In the genomic region with DNA sequence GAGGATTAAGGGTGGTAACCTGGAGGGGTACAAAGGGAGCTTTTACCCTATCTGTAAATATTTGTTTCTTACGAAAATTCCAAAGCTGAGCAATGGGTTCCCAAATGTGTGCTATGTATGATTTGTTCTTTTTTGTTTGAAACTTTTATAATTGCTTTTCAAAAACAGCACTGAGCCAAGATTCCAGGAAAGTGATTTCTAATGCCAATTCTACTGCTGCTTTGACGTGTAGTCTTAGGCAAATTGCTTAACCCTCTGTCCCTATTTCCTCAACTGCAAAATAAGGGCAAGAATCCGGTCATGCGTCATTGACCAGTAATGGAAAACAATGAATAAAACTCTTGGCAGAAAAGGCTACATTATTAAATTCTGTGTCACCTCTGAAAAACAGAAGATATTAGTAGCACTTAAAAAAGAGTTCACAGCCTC, we compare ENCODE assay signal across 10 cellular contexts.
DNase-seq lines count a peak whose midpoint lies in the region; ATAC-seq and TF ChIP-seq lines count a peak whose summit lies in the region.
"Had no signal": no experiment of that assay in that cellular context is flagged by ENCODE, and none has a peak within 500 bp of the region (broad histone marks: within the 10 kb centered on the region; RNA-seq: fewer than 3 reads in every experiment).

No MANE protein-coding gene starts in this region.

- H3K4me3 Mint-ChIP-seq in natural killer cell treated with Interleukin-12 subunit alpha and Interleukin-12 subunit beta and Interleukin-15 and Interleukin-18, amount 100 ng/mL, for 72 hours = no peak overlapping the region

- peaks cover 0 to 43% (median 7%) of the 10 kb centered on the region in 4 donors for H3K4me1 ChIP-seq in tibial artery

- peak; percentile 97 for TF ChIP-seq EP300 in Ishikawa (IDR thresholded peaks at IDR 0.05; ENCODE audit: borderline replicate concordance)

- H3K4me1 Mint-ChIP-seq in natural killer cell treated with Interleukin-12 subunit alpha and Interleukin-12 subunit beta and Interleukin-15 and Interleukin-18, amount 100 ng/mL, for 72 hours (ENCODE audit: low read depth in 2 of 2) = no peaks in the 10 kb centered on the region

- no peaks in the 10 kb centered on the region for H3K27me3 ChIP-seq in tibial artery

- intact Hi-C loops in tibial artery (cut with DNase I; ENCODE audit: low total_unique reads) = loop anchor here (5.0 kb wide), 1 partner anchor 739 kb away; no protein-coding TSS in a partner anchor

- no peaks in the 10 kb centered on the region for H3K9me3 Mint-ChIP-seq in natural killer cell treated with Interleukin-12 subunit alpha and Interleukin-12 subunit beta and Interleukin-15 and Interleukin-18, amount 100 ng/mL, for 72 hours

- DNase-seq in choroid plexus epithelial cell (ENCODE audit: low read depth) (peak; percentile 83), kidney glomerular epithelial cell (lab: John Stamatoyannopoulos, UW) (peak; percentile 91), tibial artery (peak; percentile 30 to 66), cerebellar cortex (ENCODE audit: low spot score) (no peak), NCI-H1436 treated with DMSO at 0.1 percent for 48 hours (lab: John Stamatoyannopoulos, UW) (no peak)
- DNase-seq in natural killer cell treated with Interleukin-12 subunit alpha and Interleukin-12 subunit beta and Interleukin-15 and Interleukin-18, amount 100 ng/mL, for 72 hours (ENCODE audit: low spot score) = no peak
- DNase-seq: activated T-cell treated with anti-CD3 and anti-CD28 coated beads for 4 hours, NCI-H1930 had no signal

- H3K36me3 Mint-ChIP-seq in natural killer cell treated with Interleukin-12 subunit alpha and Interleukin-12 subunit beta and Interleukin-15 and Interleukin-18, amount 100 ng/mL, for 72 hours = no peaks in the 10 kb centered on the region

- H3K27me3 Mint-ChIP-seq in natural killer cell treated with Interleukin-12 subunit alpha and Interleukin-12 subunit beta and Interleukin-15 and Interleukin-18, amount 100 ng/mL, for 72 hours = no peaks in the 10 kb centered on the region

- H3K27ac ChIP-seq in tibial artery = peak overlapping the region; percentile 72 to 73

- H3K9me3 ChIP-seq in tibial artery = no peaks in the 10 kb centered on the region

- H3K36me3 ChIP-seq in tibial artery = no peaks in the 10 kb centered on the region

- no peak for ATAC-seq in natural killer cell treated with Interleukin-12 subunit alpha and Interleukin-12 subunit beta and Interleukin-15 and Interleukin-18, amount 100 ng/mL, for 72 hours
- no peak for ATAC-seq in HG03039 (IDR thresholded peaks at IDR 0.05; ENCODE audit: unreplicated experiment)

- no peak overlapping the region for H3K27ac Mint-ChIP-seq in natural killer cell treated with Interleukin-12 subunit alpha and Interleukin-12 subunit beta and Interleukin-15 and Interleukin-18, amount 100 ng/mL, for 72 hours

- 0 out of 2 replicates have a peak, but pooled peaks have one; percentile 16 for TF ChIP-seq RAD21 in Ishikawa (IDR thresholded peaks at IDR 0.05; ENCODE audit: low read depth)

- no peak for TF ChIP-seq CTCF in choroid plexus epithelial cell (conservative IDR thresholded peaks at IDR 0.05; ENCODE audit: low read depth, low read length)
- TF ChIP-seq CTCF in tibial artery (IDR thresholded peaks at IDR 0.05) = no peak

- H3K4me3 ChIP-seq in choroid plexus epithelial cell (ENCODE audit: low read depth, low read length) (no peak overlapping the region), tibial artery (no peak overlapping the region)

TF ChIP-seq in Ishikawa, 13 proteins besides CTCF, POLR2A, EP300 and RAD21:
- peak; percentile 98 for TF ChIP-seq CEBPB (IDR thresholded peaks at IDR 0.05)
- TF ChIP-seq TEAD4 (IDR thresholded peaks at IDR 0.05) = peak; percentile 96
- peak; percentile 95 for TF ChIP-seq TCF12 (IDR thresholded peaks at IDR 0.05; ENCODE audit: low read depth)
- TF ChIP-seq, protein P1, sequence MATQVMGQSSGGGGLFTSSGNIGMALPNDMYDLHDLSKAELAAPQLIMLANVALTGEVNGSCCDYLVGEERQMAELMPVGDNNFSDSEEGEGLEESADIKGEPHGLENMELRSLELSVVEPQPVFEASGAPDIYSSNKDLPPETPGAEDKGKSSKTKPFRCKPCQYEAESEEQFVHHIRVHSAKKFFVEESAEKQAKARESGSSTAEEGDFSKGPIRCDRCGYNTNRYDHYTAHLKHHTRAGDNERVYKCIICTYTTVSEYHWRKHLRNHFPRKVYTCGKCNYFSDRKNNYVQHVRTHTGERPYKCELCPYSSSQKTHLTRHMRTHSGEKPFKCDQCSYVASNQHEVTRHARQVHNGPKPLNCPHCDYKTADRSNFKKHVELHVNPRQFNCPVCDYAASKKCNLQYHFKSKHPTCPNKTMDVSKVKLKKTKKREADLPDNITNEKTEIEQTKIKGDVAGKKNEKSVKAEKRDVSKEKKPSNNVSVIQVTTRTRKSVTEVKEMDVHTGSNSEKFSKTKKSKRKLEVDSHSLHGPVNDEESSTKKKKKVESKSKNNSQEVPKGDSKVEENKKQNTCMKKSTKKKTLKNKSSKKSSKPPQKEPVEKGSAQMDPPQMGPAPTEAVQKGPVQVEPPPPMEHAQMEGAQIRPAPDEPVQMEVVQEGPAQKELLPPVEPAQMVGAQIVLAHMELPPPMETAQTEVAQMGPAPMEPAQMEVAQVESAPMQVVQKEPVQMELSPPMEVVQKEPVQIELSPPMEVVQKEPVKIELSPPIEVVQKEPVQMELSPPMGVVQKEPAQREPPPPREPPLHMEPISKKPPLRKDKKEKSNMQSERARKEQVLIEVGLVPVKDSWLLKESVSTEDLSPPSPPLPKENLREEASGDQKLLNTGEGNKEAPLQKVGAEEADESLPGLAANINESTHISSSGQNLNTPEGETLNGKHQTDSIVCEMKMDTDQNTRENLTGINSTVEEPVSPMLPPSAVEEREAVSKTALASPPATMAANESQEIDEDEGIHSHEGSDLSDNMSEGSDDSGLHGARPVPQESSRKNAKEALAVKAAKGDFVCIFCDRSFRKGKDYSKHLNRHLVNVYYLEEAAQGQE (IDR thresholded peaks at IDR 0.05; ENCODE audit: low read depth) = no peak
- no peak for TF ChIP-seq ZBTB7A (IDR thresholded peaks at IDR 0.05; ENCODE audit: low read depth)
- TF ChIP-seq CREB1 (IDR thresholded peaks at IDR 0.05; ENCODE audit: low read depth) = peak; percentile 66
- TF ChIP-seq, protein P2, sequence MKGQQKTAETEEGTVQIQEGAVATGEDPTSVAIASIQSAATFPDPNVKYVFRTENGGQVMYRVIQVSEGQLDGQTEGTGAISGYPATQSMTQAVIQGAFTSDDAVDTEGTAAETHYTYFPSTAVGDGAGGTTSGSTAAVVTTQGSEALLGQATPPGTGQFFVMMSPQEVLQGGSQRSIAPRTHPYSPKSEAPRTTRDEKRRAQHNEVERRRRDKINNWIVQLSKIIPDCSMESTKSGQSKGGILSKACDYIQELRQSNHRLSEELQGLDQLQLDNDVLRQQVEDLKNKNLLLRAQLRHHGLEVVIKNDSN (IDR thresholded peaks at IDR 0.05) = no peak
- TF ChIP-seq FOXM1 (IDR thresholded peaks at IDR 0.05; ENCODE audit: borderline replicate concordance, low read depth) = peak; percentile 96
- no peak for TF ChIP-seq TAF1 (IDR thresholded peaks at IDR 0.05; ENCODE audit: low read depth)
- TF ChIP-seq NFIC (IDR thresholded peaks at IDR 0.05) = peak; percentile 98
- no peak for TF ChIP-seq EGR1 (IDR thresholded peaks at IDR 0.05)
- 0 out of 2 replicates have a peak, but pooled peaks have one; percentile 6 for TF ChIP-seq MAX (IDR thresholded peaks at IDR 0.05)
- no peak for TF ChIP-seq YY1 (IDR thresholded peaks at IDR 0.05; ENCODE audit: low read depth)

Comparison
In these comparisons a context has a peak if more than half of its experiments do, and no peak if none do; other contexts are left out.
1. DNase-seq: peak in choroid plexus epithelial cell (single experiment), kidney glomerular epithelial cell (single experiment) and tibial artery (2 of 2); none in natural killer cell treated with Interleukin-12 subunit alpha and Interleukin-12 subunit beta and Interleukin-15 and Interleukin-18, amount 100 ng/mL, for 72 hours (single experiment), cerebellar cortex (single experiment) and NCI-H1436 treated with DMSO at 0.1 percent for 48 hours (single experiment).